ENCODE assay signal across 8 cellular contexts in the genomic region with DNA sequence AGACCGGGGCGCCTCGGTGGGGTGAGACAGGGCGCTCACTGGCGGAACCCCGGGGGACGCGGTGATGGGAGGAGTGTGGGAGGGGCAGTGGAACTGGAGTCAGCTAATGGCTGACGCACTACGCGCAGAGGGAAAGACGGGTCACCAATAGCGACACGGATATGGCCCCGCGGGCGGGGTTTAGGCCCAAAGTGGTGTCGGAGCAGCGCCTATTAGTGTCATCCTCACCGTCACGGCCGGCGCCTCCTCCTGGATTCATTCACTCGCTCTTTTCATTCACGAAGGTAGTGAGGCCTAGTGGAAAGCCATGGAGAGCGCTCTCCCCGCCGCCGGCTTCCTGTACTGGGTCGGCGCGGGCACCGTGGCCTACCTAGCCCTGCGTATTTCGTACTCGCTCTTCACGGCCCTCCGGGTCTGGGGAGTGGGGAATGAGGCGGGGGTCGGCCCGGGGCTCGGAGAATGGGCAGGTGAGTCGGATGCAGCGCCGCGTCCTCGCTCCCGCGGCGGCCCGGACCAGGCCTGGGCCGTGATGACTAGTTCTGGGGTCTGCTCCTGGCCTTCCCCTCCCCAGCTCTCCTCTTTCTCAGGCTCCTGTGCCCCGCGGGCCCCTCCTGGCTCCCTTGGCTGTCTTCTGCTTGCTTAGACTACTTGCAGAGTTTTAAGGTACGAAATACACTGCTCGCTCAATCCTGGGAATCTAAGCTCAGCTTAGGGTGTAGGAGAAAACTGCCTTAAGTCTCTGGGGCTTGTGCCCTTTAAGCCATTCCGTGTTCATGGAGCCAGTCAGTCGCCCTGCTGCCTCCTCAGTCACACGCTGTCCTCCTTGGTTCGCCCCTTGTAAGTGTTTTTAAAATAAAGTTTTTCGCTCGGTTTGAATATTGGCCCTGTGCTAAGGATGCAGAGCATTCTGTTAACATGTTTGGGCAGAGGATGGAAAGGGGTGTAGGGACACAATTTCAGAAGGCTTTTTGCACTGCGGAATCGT. TPM values are rescaled to one million over a fixed set of nuclear protein-coding genes. Genes with fewer than 3 reads are reported as not detected.
DNase-seq lines count a peak whose midpoint lies in the region; ATAC-seq and TF ChIP-seq lines count a peak whose summit lies in the region.

Gene HSD17B12, plus strand, starts transcription at position 218 of the 985 bp plus-strand sequence. Its CDS starts 90 bp downstream, at position 308.

- peak within 1 kb of the TSS; percentile 95 for H3K4me3 ChIP-seq in H7 (ENCODE audit: insufficient read depth, low read depth, low read length)

- TF ChIP-seq CTCF in natural killer cell (IDR thresholded peaks at IDR 0.05) = no peak

- no peaks in the 10 kb centered on the region for H3K27me3 ChIP-seq in H7 (ENCODE audit: control insufficient read depth, insufficient read depth, low read length)

- H3K36me3 ChIP-seq in H7 (replicated peaks; ENCODE audit: control insufficient read depth, insufficient read depth, low read length) = peaks cover 4% of the 10 kb centered on the region

- intact Hi-C loops in natural killer cell (cut with micrococcal nuclease) = loop anchor here (1.0 to 5.0 kb wide), 4 partner anchors 37 to 323 kb away; partner anchors contain the start of genes ALKBH3 and TTC17

- H3K27ac Mint-ChIP-seq in natural killer cell = peak within 1 kb of the TSS; percentile 83 to 98

- peak within 1 kb of the TSS; percentile 88 for H3K4me3 Mint-ChIP-seq in natural killer cell

- H3K27me3 Mint-ChIP-seq in natural killer cell (ENCODE audit: low read depth in 2 of 2) = peaks cover 0 to 4% of the 10 kb centered on the region in 2 donors

- no peaks in the 10 kb centered on the region for H3K36me3 Mint-ChIP-seq in natural killer cell

- ATAC-seq in natural killer cell = peak; percentile 95 to 100 (median 96)

- peaks cover 22 to 29% of the 10 kb centered on the region in 2 donors for H3K4me1 Mint-ChIP-seq in natural killer cell

- DNase-seq in ELR (ENCODE audit: low read depth) (peak; percentile 99), H7 (peak; percentile 96), M059J (ENCODE audit: low read depth) (peak; percentile 99), SHP77 (lab: John Stamatoyannopoulos, UW) (peak; percentile 99 to 100), fibroblast of peridontal ligament (ENCODE audit: extremely low read depth) (peak; percentile 98), natural killer cell (peak; percentile 97)
- peak; percentile 99 for DNase-seq in activated effector memory CD4-positive, alpha-beta T cell treated with Interleukin-2 at 50 U/mL for 16 hours
- DNase-seq in stimulated activated naive CD4-positive, alpha-beta T cell treated with Interleukin-2 at 50 U/mL for 16 hours (lab: John Stamatoyannopoulos, UW) = peak; percentile 99

- no peaks in the 10 kb centered on the region for H3K9me3 Mint-ChIP-seq in natural killer cell

RNA-seq across cellular contexts. Expression of gene HSD17B12, which starts in this region (rescaled TPM):
- 72.1 and 87.6 TPM in 2 replicates for total RNA-seq in H7 (2014; rRNA removed; shearing (Covaris generic))
- total RNA-seq in M059J (2014; rRNA removed; shearing (Covaris generic)) = 82.3 and 110 TPM in 2 replicates
- total RNA-seq in natural killer cell = 10 to 100 TPM; 21.0 to 26.3 (median 26.1) TPM

Comparison
In these comparisons a context has a peak if more than half of its experiments do, and no peak if none do; other contexts are left out.
1. Peak in every context shown above with its lines: DNase-seq, ATAC-seq and H3K4me3 ChIP-seq.